10 cellular contexts compared by ENCODE assay signal in genomic region chr5:32170303-32171170, GRCh38. TPM values are rescaled to one million over a fixed set of nuclear protein-coding genes. Genes with fewer than 3 reads are reported as not detected.
DNase-seq lines count a peak whose midpoint lies in the region; ATAC-seq and TF ChIP-seq lines count a peak whose summit lies in the region.
"Had no signal": no experiment of that assay in that cellular context is flagged by ENCODE, and none has a peak within 500 bp of the region (broad histone marks: within the 10 kb centered on the region; RNA-seq: fewer than 3 reads in every experiment).

No MANE protein-coding gene starts in this region.

- DNase-seq in AG09309 (ENCODE audit: low read depth) (peak; percentile 76), HCEC 1CT (peak; percentile 84), lower lobe of right lung (no peak), aorta (no peak), D341Med (ENCODE audit: low spot score) (no peak), SHP77 treated with DMSO at 0.1 percent for 48 hours (lab: John Stamatoyannopoulos, UW) (no peak)
- DNase-seq in activated naive CD8-positive, alpha-beta T cell treated with anti-CD3 and anti-CD28 coated beads, Interleukin-2, amount 10 ng/mL, durations not matched to agents 7 days and 5 days = no peak
- DNase-seq: KBM-7 had no signal

- H3K27ac Mint-ChIP-seq in activated naive CD8-positive, alpha-beta T cell treated with anti-CD3 and anti-CD28 coated beads, Interleukin-2, amount 10 ng/mL, durations not matched to agents 7 days and 5 days = no peak overlapping the region
- H3K27ac Mint-ChIP-seq: memory B cell had no signal

- H3K27ac ChIP-seq in lower lobe of right lung = no peak overlapping the region
- H3K27ac ChIP-seq in aorta (ENCODE audit: low read depth in 1 of 2, low read length in 2 of 2) = no peak overlapping the region

- POLR2A ChIA-PET in activated naive CD8-positive, alpha-beta T cell treated with anti-CD3 and anti-CD28 coated beads, Interleukin-2, amount 10 ng/mL, durations not matched to agents 7 days and 5 days (lab: Charles Lee) = no interaction called here

- H3K9me3 ChIP-seq in lower lobe of right lung (no peaks in the 10 kb centered on the region), aorta (ENCODE audit: control insufficient read depth, low read length) (no peaks in the 10 kb centered on the region)

- peaks cover 25% of the 10 kb centered on the region for H3K36me3 Mint-ChIP-seq in activated naive CD8-positive, alpha-beta T cell treated with anti-CD3 and anti-CD28 coated beads, Interleukin-2, amount 10 ng/mL, durations not matched to agents 7 days and 5 days

- peaks cover 61% of the 10 kb centered on the region for H3K4me1 ChIP-seq in lower lobe of right lung
- H3K4me1 ChIP-seq in aorta (ENCODE audit: control insufficient read depth in 1 of 2, insufficient read depth in 2 of 2, low read length in 2 of 2) = peaks cover 2 to 3% of the 10 kb centered on the region in 2 donors

- H3K4me1 Mint-ChIP-seq in activated naive CD8-positive, alpha-beta T cell treated with anti-CD3 and anti-CD28 coated beads, Interleukin-2, amount 10 ng/mL, durations not matched to agents 7 days and 5 days = peaks cover 24% of the 10 kb centered on the region

- intact Hi-C loops in lower lobe of right lung (cut with DNase I) = no loop called here
- intact Hi-C loops in aorta (cut with DNase I) = loop anchor here in 1 of 2 donors (5.0 kb wide), 2 partner anchors 62 to 142 kb away; partner anchors contain the start of gene MTMR12

- ATAC-seq in activated naive CD8-positive, alpha-beta T cell treated with anti-CD3 and anti-CD28 coated beads, Interleukin-2, amount 10 ng/mL, durations not matched to agents 7 days and 5 days (ENCODE audit: low read depth) = no peak
- ATAC-seq in lower lobe of right lung = no peak
- no peak for ATAC-seq in HG02642 (IDR thresholded peaks at IDR 0.05; ENCODE audit: poor library complexity, unreplicated experiment)
- ATAC-seq in aorta (ENCODE audit: low FRiP score) = no peak

- H3K27me3 ChIP-seq in lower lobe of right lung (ENCODE audit: low read depth) (no peaks in the 10 kb centered on the region), aorta (ENCODE audit: control insufficient read depth in 1 of 2, insufficient read depth in 2 of 2, low read length in 1 of 2) (no peaks in the 10 kb centered on the region)

- H3K36me3 ChIP-seq in lower lobe of right lung = peaks cover 59% of the 10 kb centered on the region
- H3K36me3 ChIP-seq in aorta (ENCODE audit: control insufficient read depth in 1 of 2, insufficient read depth in 2 of 2, low read length in 1 of 2) = peaks cover 0 to 2% of the 10 kb centered on the region in 2 donors

- H3K4me3 ChIP-seq in AG09309 (ENCODE audit: control insufficient read depth, low read depth, low read length) = no peak overlapping the region
- H3K4me3 ChIP-seq in lower lobe of right lung = peak overlapping the region; percentile 81
- H3K4me3 ChIP-seq in aorta (ENCODE audit: low read length in 2 of 2) = no peak overlapping the region

- H3K9me3 Mint-ChIP-seq in activated naive CD8-positive, alpha-beta T cell treated with anti-CD3 and anti-CD28 coated beads, Interleukin-2, amount 10 ng/mL, durations not matched to agents 7 days and 5 days = no peaks in the 10 kb centered on the region
- H3K9me3 Mint-ChIP-seq: memory B cell had no signal

- peak overlapping the region; percentile 25 for H3K4me3 Mint-ChIP-seq in activated naive CD8-positive, alpha-beta T cell treated with anti-CD3 and anti-CD28 coated beads, Interleukin-2, amount 10 ng/mL, durations not matched to agents 7 days and 5 days
- H3K4me3 Mint-ChIP-seq: memory B cell had no signal

- WGBS in aorta, 2 donors = 77 to 78% methylated on average over 5 of the region's 5 CpGs

- TF ChIP-seq CTCF in AG09309 (IDR thresholded peaks at IDR 0.05; ENCODE audit: control insufficient read depth, insufficient read depth, low read depth, low read length, missing control alignments) (no peak), lower lobe of right lung (IDR thresholded peaks at IDR 0.05) (no peak)

- no peaks in the 10 kb centered on the region for H3K27me3 Mint-ChIP-seq in activated naive CD8-positive, alpha-beta T cell treated with anti-CD3 and anti-CD28 coated beads, Interleukin-2, amount 10 ng/mL, durations not matched to agents 7 days and 5 days
- H3K27me3 Mint-ChIP-seq: memory B cell had no signal

RNA-seq across cellular contexts. Expression of gene GOLPH3, which starts 3.6 kb away (rescaled TPM):
- 10 to 100 TPM; 65.3 to 69.7 TPM for total RNA-seq in activated naive CD8-positive, alpha-beta T cell treated with anti-CD3 and anti-CD28 coated beads, Interleukin-2, amount 10 ng/mL, durations not matched to agents 7 days and 5 days
- total RNA-seq in lower lobe of right lung = 99.0 TPM
- total RNA-seq in aorta = 10 to 100 TPM; 84.9 to 92.0 TPM
- polyA plus RNA-seq in aorta = 10 to 100 TPM; 57.0 to 63.2 TPM

Comparison
In these comparisons a context has a peak if more than half of its experiments do, and no peak if none do; other contexts are left out.
1. DNase-seq: peak in AG09309 (single experiment) and HCEC 1CT (single experiment); none in activated naive CD8-positive, alpha-beta T cell treated with anti-CD3 and anti-CD28 coated beads, Interleukin-2, amount 10 ng/mL, durations not matched to agents 7 days and 5 days (single experiment), lower lobe of right lung (single experiment), aorta (0 of 2), D341Med (single experiment) and SHP77 treated with DMSO at 0.1 percent for 48 hours (single experiment).